In genomic region chr1:63797056-63797726, GRCh38 we compare ENCODE assay signal across 18 cellular contexts. TPM values are rescaled to one million over a fixed set of nuclear protein-coding genes. Genes with fewer than 3 reads are reported as not detected.
A peak's percentile ranks its signal among the peaks of the same experiment; 100 is the strongest.
DNase-seq lines count a peak whose midpoint lies in the region; ATAC-seq and FAIRE-seq lines count a peak whose summit lies in the region.
"Had no signal": no experiment of that assay in that cellular context is flagged by ENCODE, and none has a peak within 500 bp of the region (broad histone marks: within the 10 kb centered on the region; RNA-seq: fewer than 3 reads in every experiment).

No MANE protein-coding gene starts in this region.

- FAIRE-seq in RCC 7860 (lab: Jason Lieb, UNC) = peak; percentile 98
- FAIRE-seq in islet of Langerhans (lab: Jason Lieb, UNC) = peak; percentile 77
- FAIRE-seq: endometrium, GM12878, urothelium cell line had no signal

- H2BK120ac ChIP-seq in mesendoderm (ENCODE audit: low read depth, low read length) = no peak overlapping the region

- H3K9me2 ChIP-seq in GM23248 (ENCODE audit: insufficient read depth) = no peaks in the 10 kb centered on the region

- H3K79me1 ChIP-seq in mesendoderm (ENCODE audit: low read length) = peaks cover 7% of the 10 kb centered on the region

- 0 out of 2 replicates have a peak overlapping the region, but pooled peaks have one; percentile 10 for H3K27ac ChIP-seq in GM23248
- no peak overlapping the region for H3K27ac ChIP-seq in mesendoderm (ENCODE audit: low read depth, low read length)
- H3K27ac ChIP-seq: C4-2B, SJCRH30 had no signal

- no peak overlapping the region for H2BK15ac ChIP-seq in mesendoderm (replicated peaks; ENCODE audit: low read depth)

- H4K5ac ChIP-seq in mesendoderm (ENCODE audit: low read length) = no peak overlapping the region

- no peaks in the 10 kb centered on the region for H3K36me3 Mint-ChIP-seq in activated CD8-positive, alpha-beta memory T cell treated with anti-CD3 and anti-CD28 coated beads, Interleukin-2, amount 10 ng/mL, durations not matched to agents 7 days and 5 days

- DNase-seq in A172 (ENCODE audit: low spot score) (peak; percentile 34), GM23248 (peak; percentile 72), RCC 7860 (ENCODE audit: low spot score) (peak; percentile 90), mesendoderm (no peak), NCI-H345 treated with DMSO at 0.1 percent for 48 hours (lab: John Stamatoyannopoulos, UW; ENCODE audit: unreplicated experiment) (no peak), MV-4-11 (lab: John Stamatoyannopoulos, UW) (no peak)
- DNase-seq in activated CD8-positive, alpha-beta memory T cell treated with anti-CD3 and anti-CD28 coated beads, Interleukin-2, amount 10 ng/mL, durations not matched to agents 7 days and 5 days = no peak
- DNase-seq: activated CD4-positive, alpha-beta T cell treated with anti-CD3 and anti-CD28 coated beads, Interleukin-2, amount 10 ng/mL, durations not matched to agents 7 days and 5 days; NCI-H1417; NCI-H2171; NCI-H82; SJCRH30 had no signal

- H3F3A ChIP-seq in GM23248 (ENCODE audit: insufficient read depth) = peaks cover 30% of the 10 kb centered on the region

- CTCF ChIA-PET in activated CD8-positive, alpha-beta memory T cell treated with anti-CD3 and anti-CD28 coated beads, Interleukin-2, amount 10 ng/mL, durations not matched to agents 7 days and 5 days (lab: Charles Lee) = no interaction called here

- H3K27me3 Mint-ChIP-seq in activated CD8-positive, alpha-beta memory T cell treated with anti-CD3 and anti-CD28 coated beads, Interleukin-2, amount 10 ng/mL, durations not matched to agents 7 days and 5 days = peaks cover 7% of the 10 kb centered on the region
- H3K27me3 Mint-ChIP-seq: activated CD4-positive, alpha-beta T cell treated with anti-CD3 and anti-CD28 coated beads, Interleukin-2, amount 10 ng/mL, durations not matched to agents 7 days and 5 days had no signal

- peak overlapping the region; percentile 8 for H3K4me2 ChIP-seq in GM23248 (ENCODE audit: unreplicated experiment)
- no peak overlapping the region for H3K4me2 ChIP-seq in mesendoderm (ENCODE audit: low read length)

- in situ Hi-C loops in GM23248 (cut with MboI) = no loop called here

- H3K23ac ChIP-seq in mesendoderm (ENCODE audit: low read length) = no peak overlapping the region

- 50 to 54% methylated on average over 7 of the region's 7 CpGs for WGBS in GM23248 (ENCODE audit: low coverage in 1 of 2, low lambda C conversion rate in 2 of 2, missing lambda C conversion rate in 2 of 2), 2 experiments
- no CpG with 5 or more reads among the region's 7 CpGs for whole genome bisulfite sequencing in mesendoderm (ENCODE audit: extremely low coverage, insufficient coverage, low lambda C conversion rate)

- H3K4me1 Mint-ChIP-seq in activated CD8-positive, alpha-beta memory T cell treated with anti-CD3 and anti-CD28 coated beads, Interleukin-2, amount 10 ng/mL, durations not matched to agents 7 days and 5 days = no peaks in the 10 kb centered on the region
- H3K4me1 Mint-ChIP-seq: activated CD4-positive, alpha-beta T cell treated with anti-CD3 and anti-CD28 coated beads, Interleukin-2, amount 10 ng/mL, durations not matched to agents 7 days and 5 days; activated T-helper 17 cell treated with anti-CD3 and anti-CD28 coated beads, Interleukin-2, amount 50 U/mL, for 72 hours had no signal

- no peak overlapping the region for H4K8ac ChIP-seq in mesendoderm (ENCODE audit: low read depth, low read length)

- H3K4me3 Mint-ChIP-seq in activated CD8-positive, alpha-beta memory T cell treated with anti-CD3 and anti-CD28 coated beads, Interleukin-2, amount 10 ng/mL, durations not matched to agents 7 days and 5 days = no peak overlapping the region
- H3K4me3 Mint-ChIP-seq: activated CD4-positive, alpha-beta T cell treated with anti-CD3 and anti-CD28 coated beads, Interleukin-2, amount 10 ng/mL, durations not matched to agents 7 days and 5 days; activated T-helper 17 cell treated with anti-CD3 and anti-CD28 coated beads, Interleukin-2, amount 50 U/mL, for 72 hours had no signal

- no peak overlapping the region for H3K4ac ChIP-seq in mesendoderm (ENCODE audit: low read depth, low read length)

- H3K4me1 ChIP-seq in GM23248 (ENCODE audit: insufficient read depth) (peaks cover 29% of the 10 kb centered on the region), mesendoderm (ENCODE audit: control insufficient read depth, low read depth, low read length) (peaks cover 16% of the 10 kb centered on the region)
- H3K4me1 ChIP-seq: SJCRH30 had no signal

- H3K4me3 ChIP-seq in GM23248 (no peak overlapping the region), mesendoderm (ENCODE audit: low read length) (no peak overlapping the region)
- H3K4me3 ChIP-seq: GM12878, SJCRH30 had no signal

- H3K36me3 ChIP-seq in GM23248 (ENCODE audit: low read depth) = no peaks in the 10 kb centered on the region
- no peaks in the 10 kb centered on the region for H3K36me3 ChIP-seq in mesendoderm (ENCODE audit: control insufficient read depth, insufficient read depth, low read length)
- H3K36me3 ChIP-seq: SJCRH30 had no signal

- H2AFZ ChIP-seq in GM23248 = no peak overlapping the region

- H2AK5ac ChIP-seq in mesendoderm (ENCODE audit: low read length) = no peak overlapping the region

- no peak overlapping the region for H3K18ac ChIP-seq in mesendoderm (ENCODE audit: low read length)

- H2BK5ac ChIP-seq in mesendoderm (ENCODE audit: low read length) = no peak overlapping the region

- no peak overlapping the region for H3K56ac ChIP-seq in mesendoderm (ENCODE audit: low read length)

- H3K79me2 ChIP-seq in GM23248 (ENCODE audit: insufficient read depth) (peaks cover 51% of the 10 kb centered on the region), mesendoderm (ENCODE audit: control insufficient read depth, insufficient read depth, low read length) (peaks cover 21% of the 10 kb centered on the region)

- H3K9me3 Mint-ChIP-seq in activated CD8-positive, alpha-beta memory T cell treated with anti-CD3 and anti-CD28 coated beads, Interleukin-2, amount 10 ng/mL, durations not matched to agents 7 days and 5 days (ENCODE audit: low read depth) = no peaks in the 10 kb centered on the region
- H3K9me3 Mint-ChIP-seq: activated CD4-positive, alpha-beta T cell treated with anti-CD3 and anti-CD28 coated beads, Interleukin-2, amount 10 ng/mL, durations not matched to agents 7 days and 5 days; activated T-helper 17 cell treated with anti-CD3 and anti-CD28 coated beads, Interleukin-2, amount 50 U/mL, for 72 hours had no signal

- no peak for ATAC-seq in activated CD8-positive, alpha-beta memory T cell treated with anti-CD3 and anti-CD28 coated beads, Interleukin-2, amount 10 ng/mL, durations not matched to agents 7 days and 5 days
- ATAC-seq: activated T-helper 17 cell treated with anti-CD3 and anti-CD28 coated beads, Interleukin-2, amount 50 U/mL, for 72 hours; GM12878 had no signal

- no peaks in the 10 kb centered on the region for H4K20me1 ChIP-seq in GM23248 (ENCODE audit: insufficient read depth)

- H3K27me3 ChIP-seq in GM23248 (replicated peaks; ENCODE audit: insufficient read depth) (no peaks in the 10 kb centered on the region), mesendoderm (ENCODE audit: insufficient read depth, low read length, poor library complexity) (no peaks in the 10 kb centered on the region)
- H3K27me3 ChIP-seq: SJCRH30 had no signal

- H3K27ac Mint-ChIP-seq in activated CD8-positive, alpha-beta memory T cell treated with anti-CD3 and anti-CD28 coated beads, Interleukin-2, amount 10 ng/mL, durations not matched to agents 7 days and 5 days = no peak overlapping the region
- H3K27ac Mint-ChIP-seq: activated CD4-positive, alpha-beta T cell treated with anti-CD3 and anti-CD28 coated beads, Interleukin-2, amount 10 ng/mL, durations not matched to agents 7 days and 5 days; activated T-helper 17 cell treated with anti-CD3 and anti-CD28 coated beads, Interleukin-2, amount 50 U/mL, for 72 hours had no signal

- no peaks in the 10 kb centered on the region for H3K9me3 ChIP-seq in GM23248 (ENCODE audit: low read depth)
- H3K9me3 ChIP-seq: SJCRH30 had no signal

- no peak overlapping the region for H3K9ac ChIP-seq in GM23248
- no peak overlapping the region for H3K9ac ChIP-seq in mesendoderm (ENCODE audit: low read length)

RNA-seq across cellular contexts. Expression of gene ROR1, which starts 23.4 kb away (rescaled TPM):
- 7.0 and 9.7 TPM in 2 replicates for total RNA-seq in A172 (2014; rRNA removed; shearing (Covaris generic))
- 12.0 and 20.9 TPM in 2 replicates for total RNA-seq in GM23248 (2014; rRNA removed; shearing (Covaris generic))
- polyA plus RNA-seq in GM23248 (2016; fragmentation: Nextera tagmentation; extraction: Ambion mirVana) = 12.6 and 13.3 TPM in 2 replicates
- 18.6 TPM for polyA plus RNA-seq in mesendoderm (2013, experiment 1 of 2)
- polyA plus RNA-seq in mesendoderm (2013, experiment 2 of 2) = 19.7 TPM
- not detected for total RNA-seq in activated CD8-positive, alpha-beta memory T cell treated with anti-CD3 and anti-CD28 coated beads, Interleukin-2, amount 10 ng/mL, durations not matched to agents 7 days and 5 days
- total RNA-seq: activated CD4-positive, alpha-beta T cell treated with anti-CD3 and anti-CD28 coated beads, Interleukin-2, amount 10 ng/mL, durations not matched to agents 7 days and 5 days had no signal

Comparison
In these comparisons a context has a peak if more than half of its experiments do, and no peak if none do; other contexts are left out.
1. DNase-seq: peak in A172 (single experiment), GM23248 (single experiment) and RCC 7860 (single experiment); none in mesendoderm (single experiment), NCI-H345 treated with DMSO at 0.1 percent for 48 hours (single experiment), MV-4-11 (single experiment) and activated CD8-positive, alpha-beta memory T cell treated with anti-CD3 and anti-CD28 coated beads, Interleukin-2, amount 10 ng/mL, durations not matched to agents 7 days and 5 days (single experiment).